ENCODE assay signal across 18 cellular contexts in the genomic region with DNA sequence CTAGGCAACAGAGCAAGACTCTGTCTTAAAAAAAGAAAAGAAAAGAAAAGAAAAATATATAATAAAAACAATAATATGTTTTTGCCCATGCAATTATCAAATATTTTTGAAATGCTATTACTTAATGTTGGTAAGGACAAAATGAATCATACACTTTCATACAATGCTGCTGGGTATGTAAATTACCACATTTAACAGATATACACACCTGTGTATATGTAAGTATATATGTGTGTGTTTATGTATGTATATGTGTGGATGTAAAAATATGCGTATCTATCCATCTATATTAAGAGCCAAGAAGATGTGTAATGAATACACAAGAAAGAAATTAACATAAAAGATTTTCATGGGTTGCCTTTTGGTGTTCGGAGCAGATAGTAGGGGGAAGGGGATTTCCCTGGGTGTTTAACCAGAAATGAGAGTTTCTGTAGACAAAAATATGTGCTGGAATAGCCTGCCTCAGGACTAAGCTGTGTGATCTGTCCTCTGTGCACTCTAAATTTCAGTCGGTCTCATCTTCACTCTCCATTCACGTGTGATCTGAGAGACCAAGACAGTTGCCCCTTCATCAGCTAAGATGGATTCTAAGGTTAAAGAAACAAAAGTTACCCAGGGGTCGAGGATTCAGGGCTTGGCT.
DNase-seq lines count a peak whose midpoint lies in the region; ATAC-seq, FAIRE-seq and TF ChIP-seq lines count a peak whose summit lies in the region.
"Had no signal": no experiment of that assay in that cellular context is flagged by ENCODE, and none has a peak within 500 bp of the region (broad histone marks: within the 10 kb centered on the region; RNA-seq: fewer than 3 reads in every experiment).

No MANE protein-coding gene starts in this region.

- TF ChIP-seq EP300 in GM12878 (IDR thresholded peaks at IDR 0.05; ENCODE audit: borderline replicate concordance in 1 of 2, control insufficient read depth in 1 of 2, low read depth in 2 of 2, low read length in 2 of 2): no peak

- no peak overlapping the region for H2AFZ ChIP-seq in GM12878 (ENCODE audit: control insufficient read depth, low read depth, low read length)

- H3K36me3 ChIP-seq in GM12878 (ENCODE audit: control insufficient read depth in 2 of 2, insufficient read depth in 2 of 2, low read length in 1 of 2): no peaks in the 10 kb centered on the region
- H3K36me3 ChIP-seq: esophagus squamous epithelium, vagina had no signal

- no peaks in the 10 kb centered on the region for H3K4me1 ChIP-seq in GM12878 (ENCODE audit: control insufficient read depth, insufficient read depth, low read length)
- H3K4me1 ChIP-seq: esophagus squamous epithelium, vagina had no signal

- POLR2A ChIA-PET in GM12878 (lab: Charles Lee): interaction anchor here (0.6 to 1.3 kb wide), 4 partner anchors 41 to 65 kb away, joined by 3 to 6 read pairs (median 4); no protein-coding TSS in a partner anchor

- ATAC-seq in GM12878 (peak; percentile 74), HG02938 (IDR thresholded peaks at IDR 0.05; ENCODE audit: unreplicated experiment) (no peak)
- ATAC-seq: HCT116 had no signal

- H3K27me3 Mint-ChIP-seq in activated naive CD4-positive, alpha-beta T cell treated with anti-CD3 and anti-CD28 coated beads, Interleukin-2, amount 50 U/mL, for 24 hours: no peaks in the 10 kb centered on the region
- no peaks in the 10 kb centered on the region for H3K27me3 Mint-ChIP-seq in T-helper 2 cell treated with Interferon-gamma antibody and Interleukin-4, amounts not matched to agents 5 μg/mL and 100 μg/mL, for 36 hours (ENCODE audit: low read depth)

- H3K36me3 Mint-ChIP-seq in activated naive CD4-positive, alpha-beta T cell treated with anti-CD3 and anti-CD28 coated beads, Interleukin-2, amount 50 U/mL, for 24 hours: peaks cover 12% of the 10 kb centered on the region
- peaks cover 53% of the 10 kb centered on the region for H3K36me3 Mint-ChIP-seq in T-helper 2 cell treated with Interferon-gamma antibody and Interleukin-4, amounts not matched to agents 5 μg/mL and 100 μg/mL, for 36 hours (ENCODE audit: low read depth)
- H3K36me3 Mint-ChIP-seq: IgD-negative memory B cell, memory B cell had no signal

- no peak for TF ChIP-seq POLR2A in GM12878 (IDR thresholded peaks at IDR 0.05; ENCODE audit: low read depth, low read length)

- CTCF ChIA-PET in GM12878 (lab: Yijun Ruan, JAX): interaction anchor here (1.1 to 2.4 kb wide), 4 partner anchors 25 to 73 kb away, joined by 4 to 8 read pairs (median 5); no protein-coding TSS in a partner anchor

- intact Hi-C loops in GM12878 (cut with micrococcal nuclease; ENCODE audit: unreplicated experiment): no loop called here

- BruUV-seq in GM12878 (replicated peaks; lab: Mats Ljungman, UMichigan): no TSS peak

- no peaks in the 10 kb centered on the region for H4K20me1 ChIP-seq in GM12878 (ENCODE audit: control insufficient read depth, insufficient read depth)

- H3K27ac Mint-ChIP-seq in activated naive CD4-positive, alpha-beta T cell treated with anti-CD3 and anti-CD28 coated beads, Interleukin-2, amount 50 U/mL, for 24 hours: peak overlapping the region; percentile 59
- H3K27ac Mint-ChIP-seq in T-helper 2 cell treated with Interferon-gamma antibody and Interleukin-4, amounts not matched to agents 5 μg/mL and 100 μg/mL, for 36 hours: peak overlapping the region; percentile 79
- H3K27ac Mint-ChIP-seq: IgD-negative memory B cell, memory B cell had no signal

- H3K4me3 Mint-ChIP-seq in activated naive CD4-positive, alpha-beta T cell treated with anti-CD3 and anti-CD28 coated beads, Interleukin-2, amount 50 U/mL, for 24 hours: peak overlapping the region; percentile 69
- peak overlapping the region; percentile 19 for H3K4me3 Mint-ChIP-seq in T-helper 2 cell treated with Interferon-gamma antibody and Interleukin-4, amounts not matched to agents 5 μg/mL and 100 μg/mL, for 36 hours
- H3K4me3 Mint-ChIP-seq: IgD-negative memory B cell, memory B cell had no signal

- peaks cover 0 to 8% of the 10 kb centered on the region in 2 experiments; a peak in 1 of 4 replicates for H3K27me3 ChIP-seq in GM12878 (replicated peaks in 1 of 2; ENCODE audit: control insufficient read depth in 2 of 2, insufficient read depth in 2 of 2, low read length in 1 of 2)
- H3K27me3 ChIP-seq: vagina had no signal

- no peak overlapping the region for H3K27ac ChIP-seq in GM12878 (ENCODE audit: control insufficient read depth, insufficient read depth)
- H3K27ac ChIP-seq: coronary artery, esophagus squamous epithelium, vagina had no signal

- no peak for FAIRE-seq in GM12878 (lab: Jason Lieb, UNC)

- peaks cover 94% of the 10 kb centered on the region for H3K4me1 Mint-ChIP-seq in activated naive CD4-positive, alpha-beta T cell treated with anti-CD3 and anti-CD28 coated beads, Interleukin-2, amount 50 U/mL, for 24 hours
- peaks cover 65% of the 10 kb centered on the region for H3K4me1 Mint-ChIP-seq in T-helper 2 cell treated with Interferon-gamma antibody and Interleukin-4, amounts not matched to agents 5 μg/mL and 100 μg/mL, for 36 hours (ENCODE audit: low read depth)
- H3K4me1 Mint-ChIP-seq: memory B cell had no signal

- no peak overlapping the region for H3K4me2 ChIP-seq in GM12878 (ENCODE audit: control insufficient read depth, insufficient read depth)

- H3K79me2 ChIP-seq in GM12878 (ENCODE audit: control insufficient read depth, insufficient read depth, low read length): no peaks in the 10 kb centered on the region

- in situ Hi-C loops in GM12878 (cut with MboI) (no loop called here), GM13976 (cut with MboI; ENCODE audit: low sequenced_read_pairs, unreplicated experiment) (no loop called here)

- TF ChIP-seq RAD21 in GM12878 (IDR thresholded peaks at IDR 0.05; ENCODE audit: insufficient read depth, low read depth, low read length): no peak

- H3K9me3 ChIP-seq in GM12878 (replicated peaks; ENCODE audit: control insufficient read depth, insufficient read depth, low read length): no peaks in the 10 kb centered on the region
- H3K9me3 ChIP-seq: esophagus squamous epithelium, vagina had no signal

- RAD21 ChIA-PET in GM12878 (lab: Charles Lee; ENCODE audit: unreplicated experiment): interaction anchor here (1.1 to 1.8 kb wide), 2 partner anchors 26 to 27 kb away, joined by 3 to 5 read pairs; no protein-coding TSS in a partner anchor

- no peak overlapping the region for H3K9ac ChIP-seq in GM12878 (ENCODE audit: control insufficient read depth, insufficient read depth, low read length)

- WGBS in GM12878 (ENCODE audit: insufficient coverage, insufficient replicate concordance, low lambda C conversion rate, missing lambda C conversion rate): 0% methylated on average over 5 of the region's 5 CpGs

- TF ChIP-seq CTCF in GM12878 (IDR thresholded peaks at IDR 0.05 in 2 of 3, conservative IDR thresholded peaks at IDR 0.05 in 1 of 3; ENCODE audit: control insufficient read depth in 2 of 3, extremely low read depth in 1 of 3, insufficient read depth in 1 of 3, low read depth in 3 of 3, low read length in 3 of 3): no peak
- no peak for TF ChIP-seq CTCF in GM13976 (IDR thresholded peaks at IDR 0.05; ENCODE audit: borderline replicate concordance, control extremely low read depth, extremely low read depth, insufficient read depth, missing control alignments)

- no peak for DNase-seq in activated naive CD4-positive, alpha-beta T cell (lab: John Stamatoyannopoulos, UW)
- DNase-seq in T-helper 2 cell treated with Interferon-gamma antibody and Interleukin-4, amounts not matched to agents 5 μg/mL and 100 μg/mL, for 36 hours (ENCODE audit: low spot score): no peak
- no peak for DNase-seq in GM12878 (ENCODE audit: low read depth, low spot score)
- DNase-seq in GM13976 (ENCODE audit: low spot score): no peak
- no peak for DNase-seq in amniotic stem cell (lab: John Stamatoyannopoulos, UW)
- DNase-seq: C1 segment of cervical spinal cord, EL, esophagus squamous epithelium, NCI-H1092 treated with DMSO at 0.1 percent for 48 hours, NCI-H1930, NCI-H2227 treated with DMSO at 0.1 percent for 48 hours had no signal

- SMC1A ChIA-PET in GM12878 (lab: Charles Lee; ENCODE audit: uncharacterized antibody, unreplicated experiment): interaction anchor here (1.0 to 4.9 kb wide), 9 partner anchors 11 to 144 kb away, joined by 3 to 22 read pairs (median 8); no protein-coding TSS in a partner anchor

- H3K4me3 ChIP-seq in GM12878: no peak overlapping the region
- H3K4me3 ChIP-seq: coronary artery, esophagus squamous epithelium, vagina had no signal

- H3K9me3 Mint-ChIP-seq in activated naive CD4-positive, alpha-beta T cell treated with anti-CD3 and anti-CD28 coated beads, Interleukin-2, amount 50 U/mL, for 24 hours: no peaks in the 10 kb centered on the region
- H3K9me3 Mint-ChIP-seq in T-helper 2 cell treated with Interferon-gamma antibody and Interleukin-4, amounts not matched to agents 5 μg/mL and 100 μg/mL, for 36 hours: no peaks in the 10 kb centered on the region
- H3K9me3 Mint-ChIP-seq: IgD-negative memory B cell, memory B cell had no signal

TF ChIP-seq in GM12878, 131 proteins besides CTCF, POLR2A, EP300 and RAD21 (continues in another document):
- no peak for TF ChIP-seq NFXL1 (IDR thresholded peaks at IDR 0.05; ENCODE audit: borderline replicate concordance)
- no peak for TF ChIP-seq IKZF2 (IDR thresholded peaks at IDR 0.05)
- TF ChIP-seq BMI1 (IDR thresholded peaks at IDR 0.05; ENCODE audit: borderline replicate concordance): no peak
- TF ChIP-seq, protein P1, sequence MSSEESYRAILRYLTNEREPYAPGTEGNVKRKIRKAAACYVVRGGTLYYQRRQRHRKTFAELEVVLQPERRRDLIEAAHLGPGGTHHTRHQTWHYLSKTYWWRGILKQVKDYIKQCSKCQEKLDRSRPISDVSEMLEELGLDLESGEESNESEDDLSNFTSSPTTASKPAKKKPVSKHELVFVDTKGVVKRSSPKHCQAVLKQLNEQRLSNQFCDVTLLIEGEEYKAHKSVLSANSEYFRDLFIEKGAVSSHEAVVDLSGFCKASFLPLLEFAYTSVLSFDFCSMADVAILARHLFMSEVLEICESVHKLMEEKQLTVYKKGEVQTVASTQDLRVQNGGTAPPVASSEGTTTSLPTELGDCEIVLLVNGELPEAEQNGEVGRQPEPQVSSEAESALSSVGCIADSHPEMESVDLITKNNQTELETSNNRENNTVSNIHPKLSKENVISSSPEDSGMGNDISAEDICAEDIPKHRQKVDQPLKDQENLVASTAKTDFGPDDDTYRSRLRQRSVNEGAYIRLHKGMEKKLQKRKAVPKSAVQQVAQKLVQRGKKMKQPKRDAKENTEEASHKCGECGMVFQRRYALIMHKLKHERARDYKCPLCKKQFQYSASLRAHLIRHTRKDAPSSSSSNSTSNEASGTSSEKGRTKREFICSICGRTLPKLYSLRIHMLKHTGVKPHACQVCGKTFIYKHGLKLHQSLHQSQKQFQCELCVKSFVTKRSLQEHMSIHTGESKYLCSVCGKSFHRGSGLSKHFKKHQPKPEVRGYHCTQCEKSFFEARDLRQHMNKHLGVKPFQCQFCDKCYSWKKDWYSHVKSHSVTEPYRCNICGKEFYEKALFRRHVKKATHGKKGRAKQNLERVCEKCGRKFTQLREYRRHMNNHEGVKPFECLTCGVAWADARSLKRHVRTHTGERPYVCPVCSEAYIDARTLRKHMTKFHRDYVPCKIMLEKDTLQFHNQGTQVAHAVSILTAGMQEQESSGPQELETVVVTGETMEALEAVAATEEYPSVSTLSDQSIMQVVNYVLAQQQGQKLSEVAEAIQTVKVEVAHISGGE (CRISPR knock-in tag; IDR thresholded peaks at IDR 0.05): no peak
- TF ChIP-seq NR2F1 (conservative IDR thresholded peaks at IDR 0.05): no peak
- TF ChIP-seq HCFC1 (IDR thresholded peaks at IDR 0.05; ENCODE audit: low read length): no peak
